In the genomic region with DNA sequence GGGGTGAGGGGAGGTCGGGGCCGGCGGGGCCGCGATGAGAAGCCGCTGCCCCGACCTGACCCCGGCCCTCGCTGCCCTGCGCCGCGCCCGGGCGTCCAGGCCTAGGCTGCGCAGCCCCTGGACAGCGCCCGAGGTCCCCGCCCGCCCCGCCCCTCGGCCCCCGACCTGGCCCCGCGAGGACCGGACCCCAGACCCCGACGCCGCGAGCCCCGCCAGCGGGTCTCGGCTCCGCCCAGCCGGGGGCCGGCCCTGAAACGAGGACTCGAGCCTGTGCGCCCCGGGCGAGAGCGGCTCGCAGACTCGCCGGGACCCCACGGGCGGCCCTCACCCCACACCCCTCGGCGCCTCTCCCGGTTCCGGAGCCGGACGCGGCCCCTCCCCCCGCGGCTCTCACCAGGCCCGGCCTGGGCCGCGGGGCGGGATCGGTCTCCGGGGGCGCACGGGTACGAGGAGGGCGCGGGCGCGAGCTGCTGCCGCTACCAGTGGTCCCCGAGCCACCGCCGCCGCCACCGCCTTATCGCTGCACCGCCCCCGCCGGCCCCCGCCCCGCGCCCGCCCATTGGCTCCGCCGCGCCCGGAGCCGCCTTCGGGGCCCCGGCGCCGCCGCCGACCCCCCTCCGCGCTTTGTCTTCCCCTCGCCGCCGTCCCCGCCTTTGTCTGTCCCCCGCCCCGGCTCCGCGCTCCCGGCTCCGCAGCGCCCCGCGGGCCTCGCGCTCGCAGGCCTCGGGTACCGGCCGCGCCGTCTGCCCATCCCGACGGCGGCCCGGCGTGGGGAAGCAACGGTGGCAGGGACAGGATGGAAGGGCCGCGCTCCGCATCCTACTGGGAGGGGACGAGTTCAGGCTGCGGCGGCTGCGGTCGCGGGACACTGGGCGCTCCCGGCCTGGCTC, we compare ENCODE assay signal across 8 cellular contexts. TPM values are rescaled to one million over a fixed set of nuclear protein-coding genes. Genes with fewer than 3 reads are reported as not detected.
A peak's percentile ranks its signal among the peaks of the same experiment; 100 is the strongest.
DNase-seq lines count a peak whose midpoint lies in the region; ATAC-seq and TF ChIP-seq lines count a peak whose summit lies in the region.

TSS of gene LIMD2 (minus strand) at position 488 of the 890 bp plus-strand sequence. CDS start 827 bp downstream, outside the sequence.

- POLR2A ChIA-PET in Caco-2 (lab: Charles Lee), result no interaction called here

- no TSS peak for BruUV-seq in Caco-2 (replicated peaks; lab: Mats Ljungman, UMichigan)

- no peaks in the 10 kb centered on the region for H3K27me3 ChIP-seq in Caco-2 (replicated peaks; ENCODE audit: control insufficient read depth, insufficient read depth, low read length)
- H3K27me3 ChIP-seq in left lung, result no peaks in the 10 kb centered on the region

- ATAC-seq in GM21825 (IDR thresholded peaks at IDR 0.05; ENCODE audit: unreplicated experiment) (peak; percentile 13), left lung (peak; percentile 9)
- peak; percentile 21 for ATAC-seq in central memory CD8-positive, alpha-beta T cell (replicated peaks; ENCODE audit: extremely low read depth, poor library complexity, severe bottlenecking)

- peaks cover 8% of the 10 kb centered on the region for H3K36me3 Mint-ChIP-seq in Caco-2 (ENCODE audit: insufficient read depth, unreplicated experiment)
- peaks cover 64% of the 10 kb centered on the region for H3K36me3 Mint-ChIP-seq in central memory CD8-positive, alpha-beta T cell (ENCODE audit: insufficient read depth)

- H3K4me3 Mint-ChIP-seq in Caco-2 (ENCODE audit: unreplicated experiment), result peak within 1 kb of the TSS; percentile 65
- peak within 1 kb of the TSS; percentile 92 for H3K4me3 Mint-ChIP-seq in central memory CD8-positive, alpha-beta T cell

- CTCF ChIA-PET in Caco-2 (lab: Charles Lee), result no interaction called here

- intact Hi-C loops in Caco-2 (cut with micrococcal nuclease; ENCODE audit: unreplicated experiment) (loop anchor here (5.0 to 10.0 kb wide), 4 partner anchors 42 to 275 kb away; partner anchors contain the start of genes FTSJ3, MAP3K3, PSMC5 and STRADA), left lung (cut with DNase I) (no loop called here)

- H3K36me3 ChIP-seq in Caco-2 (ENCODE audit: control insufficient read depth, insufficient read depth, low read length) (no peaks in the 10 kb centered on the region), left lung (peaks cover 0 to 32% of the 10 kb centered on the region in 2 donors)

- H3K4me1 Mint-ChIP-seq in Caco-2 (ENCODE audit: low read depth, unreplicated experiment), result no peaks in the 10 kb centered on the region
- H3K4me1 Mint-ChIP-seq in central memory CD8-positive, alpha-beta T cell, result peaks cover 69% of the 10 kb centered on the region

- DNase-seq in Caco-2 (peak in 1 of 2 experiments; percentile 56), NCI-H146 (lab: John Stamatoyannopoulos, UW) (peak; percentile 81), left lung (peak; percentile 72 to 92), middle frontal gyrus (ENCODE audit: extremely low spot score, low spot score) (no peak)
- DNase-seq in activated CD4-positive, CD25-positive, alpha-beta regulatory T cell treated with anti-CD3 and anti-CD28 coated beads, Interleukin-2, amount 50 U/mL, for 16 hours (ENCODE audit: low read depth, low spot score), result peak; percentile 62
- DNase-seq in central memory CD8-positive, alpha-beta T cell (ENCODE audit: low spot score in 2 of 2), result peak; percentile 72 to 76
- DNase-seq in stimulated activated CD4-positive, alpha-beta T cell treated with anti-CD3 and anti-CD28 coated beads, Interleukin-4, amount 100 ng/mL, for 48 hours (ENCODE audit: low read depth in 2 of 2), result peak; percentile 63 to 70

- H3K4me1 ChIP-seq in Caco-2 (no peaks in the 10 kb centered on the region), left lung (peaks cover 3 to 70% of the 10 kb centered on the region in 2 donors)

- no peaks in the 10 kb centered on the region for H3K9me3 Mint-ChIP-seq in Caco-2 (ENCODE audit: unreplicated experiment)
- H3K9me3 Mint-ChIP-seq in central memory CD8-positive, alpha-beta T cell, result no peaks in the 10 kb centered on the region

- H3K9me3 ChIP-seq in Caco-2 (no peaks in the 10 kb centered on the region), left lung (no peaks in the 10 kb centered on the region)

- H3K27ac ChIP-seq in left lung, result peak within 1 kb of the TSS; percentile 84 to 89

- no peak for TF ChIP-seq CTCF in Caco-2 (IDR thresholded peaks at IDR 0.05; ENCODE audit: insufficient read depth in 1 of 2, low read depth in 1 of 2, low read length in 1 of 2, severe bottlenecking in 1 of 2, unreplicated experiment in 1 of 2)
- no peak for TF ChIP-seq CTCF in left lung (IDR thresholded peaks at IDR 0.05)

- peak within 1 kb of the TSS; percentile 59 for H3K4me3 ChIP-seq in Caco-2 (ENCODE audit: low read depth, low read length)
- H3K4me3 ChIP-seq in left lung, result peak within 1 kb of the TSS; percentile 46 to 61

- no peak within 1 kb of the TSS for H3K27ac Mint-ChIP-seq in Caco-2 (ENCODE audit: unreplicated experiment)
- peak within 1 kb of the TSS; percentile 98 for H3K27ac Mint-ChIP-seq in central memory CD8-positive, alpha-beta T cell (ENCODE audit: low read depth)

- no peaks in the 10 kb centered on the region for H3K27me3 Mint-ChIP-seq in Caco-2 (ENCODE audit: insufficient read depth, unreplicated experiment)
- H3K27me3 Mint-ChIP-seq in central memory CD8-positive, alpha-beta T cell, result no peaks in the 10 kb centered on the region

RNA-seq across cellular contexts. Expression of gene LIMD2, which starts in this region (rescaled TPM):
- total RNA-seq in Caco-2 (2022), result 4.1 and 5.1 TPM in 2 replicates
- 10 to 100 TPM; 19.1 to 30.7 TPM for total RNA-seq in left lung
